ENCODE assay signal across 8 cellular contexts in the genomic region with DNA sequence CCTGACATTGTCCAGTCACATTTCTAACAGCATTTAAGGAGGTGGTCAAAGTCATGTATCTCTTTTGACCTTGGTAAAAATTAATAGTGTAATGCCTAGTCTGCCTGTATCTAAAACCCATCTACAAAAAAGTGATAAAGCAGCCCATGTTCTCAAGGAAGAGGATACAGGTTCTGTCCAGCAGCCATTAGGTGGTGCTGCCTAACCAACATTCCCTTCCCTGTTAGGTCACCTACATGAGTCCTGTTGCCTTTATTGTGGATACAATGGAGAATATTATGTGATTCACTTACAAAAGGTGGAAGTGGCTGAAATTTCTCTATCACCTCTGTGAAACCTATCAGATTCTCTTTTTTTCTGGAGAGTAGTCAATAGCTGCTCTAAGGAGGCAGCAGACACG. TPM values are rescaled to one million over a fixed set of nuclear protein-coding genes. Genes with fewer than 3 reads are reported as not detected.
DNase-seq lines count a peak whose midpoint lies in the region; ATAC-seq and TF ChIP-seq lines count a peak whose summit lies in the region.

No MANE protein-coding gene starts in this region.

- peaks cover 10% of the 10 kb centered on the region for H3K9me3 Mint-ChIP-seq in activated CD4-positive, alpha-beta T cell treated with anti-CD3 and anti-CD28 coated beads, Interleukin-2, amount 10 ng/mL, durations not matched to agents 7 days and 5 days

- H3K36me3 ChIP-seq in breast epithelium (no peaks in the 10 kb centered on the region), lung (ENCODE audit: control insufficient read depth in 2 of 2, insufficient read depth in 2 of 2, low read length in 2 of 2) (no peaks in the 10 kb centered on the region)

- no peak overlapping the region for H3K27ac ChIP-seq in breast epithelium
- no peak overlapping the region for H3K27ac ChIP-seq in lung (ENCODE audit: low read depth in 1 of 2, low read length in 1 of 2)

- CTCF ChIA-PET in activated CD4-positive, alpha-beta T cell treated with anti-CD3 and anti-CD28 coated beads, Interleukin-2, amount 10 ng/mL, durations not matched to agents 7 days and 5 days (lab: Charles Lee): no interaction called here

- H3K4me1 Mint-ChIP-seq in activated CD4-positive, alpha-beta T cell treated with anti-CD3 and anti-CD28 coated beads, Interleukin-2, amount 10 ng/mL, durations not matched to agents 7 days and 5 days: no peaks in the 10 kb centered on the region

- H3K4me3 ChIP-seq in breast epithelium (no peak overlapping the region), lung (no peak overlapping the region), lower leg skin (ENCODE audit: low read depth, poor library complexity, severe bottlenecking) (no peak overlapping the region)

- H3K27ac Mint-ChIP-seq in activated CD4-positive, alpha-beta T cell treated with anti-CD3 and anti-CD28 coated beads, Interleukin-2, amount 10 ng/mL, durations not matched to agents 7 days and 5 days: no peak overlapping the region

- H3K4me1 ChIP-seq in breast epithelium (no peaks in the 10 kb centered on the region), lung (ENCODE audit: control insufficient read depth in 2 of 2, insufficient read depth in 2 of 2, low read length in 2 of 2) (no peaks in the 10 kb centered on the region)

- ATAC-seq in GM18870 (IDR thresholded peaks at IDR 0.05; ENCODE audit: unreplicated experiment) (peak; percentile 50), lung (ENCODE audit: insufficient read depth, low FRiP score) (peak; percentile 34)

- H3K4me3 Mint-ChIP-seq in activated CD4-positive, alpha-beta T cell treated with anti-CD3 and anti-CD28 coated beads, Interleukin-2, amount 10 ng/mL, durations not matched to agents 7 days and 5 days: no peak overlapping the region

- H3K27me3 Mint-ChIP-seq in activated CD4-positive, alpha-beta T cell treated with anti-CD3 and anti-CD28 coated beads, Interleukin-2, amount 10 ng/mL, durations not matched to agents 7 days and 5 days: no peaks in the 10 kb centered on the region

- intact Hi-C loops in breast epithelium (cut with DNase I; ENCODE audit: low total_unique reads) (no loop called here), lower leg skin (cut with DNase I; ENCODE audit: low total_unique reads) (no loop called here)

- TF ChIP-seq POLR2A in breast epithelium (IDR thresholded peaks at IDR 0.05): no peak
- TF ChIP-seq POLR2A in lower leg skin (IDR thresholded peaks at IDR 0.05): no peak

- DNase-seq in 8988T: peak; percentile 15
- DNase-seq in NCI-H1417 treated with DMSO at 0.1 percent for 48 hours (lab: John Stamatoyannopoulos, UW): peak; percentile 42
- DNase-seq in breast epithelium (ENCODE audit: low spot score in 2 of 2): no peak
- DNase-seq in lung (ENCODE audit: low spot score): peak; percentile 50
- no peak for DNase-seq in stimulated activated CD4-positive, alpha-beta T cell treated with anti-CD3 and anti-CD28 coated beads, Interleukin-4, amount 100 ng/mL, for 4 hours
- no peak for DNase-seq in activated CD4-positive, alpha-beta T cell treated with anti-CD3 and anti-CD28 coated beads, Interleukin-2, amount 10 ng/mL, durations not matched to agents 7 days and 5 days
- DNase-seq in lower leg skin (ENCODE audit: low spot score in 2 of 2): no peak

- 41 to 59% methylated on average over 1 of the region's 1 CpG for WGBS in lung, 2 donors
- WGBS in lower leg skin, 2 donors: 57 to 72% methylated on average over 1 of the region's 1 CpG

- H3K27me3 ChIP-seq in breast epithelium: no peaks in the 10 kb centered on the region
- no peaks in the 10 kb centered on the region for H3K27me3 ChIP-seq in lung (ENCODE audit: control insufficient read depth, insufficient read depth)

- POLR2A ChIA-PET in activated CD4-positive, alpha-beta T cell treated with anti-CD3 and anti-CD28 coated beads, Interleukin-2, amount 10 ng/mL, durations not matched to agents 7 days and 5 days (lab: Charles Lee): no interaction called here

- H3K9me3 ChIP-seq in breast epithelium (no peaks in the 10 kb centered on the region), lung (ENCODE audit: control insufficient read depth in 2 of 2, insufficient read depth in 1 of 2, low read length in 1 of 2) (no peaks in the 10 kb centered on the region)

- TF ChIP-seq CTCF in breast epithelium (IDR thresholded peaks at IDR 0.05): peak in 2 of 3 donors; percentile 20 to 33
- TF ChIP-seq CTCF in lung (IDR thresholded peaks at IDR 0.05; ENCODE audit: control extremely low read depth, extremely low read depth): peak; percentile 30
- TF ChIP-seq CTCF in lower leg skin (IDR thresholded peaks at IDR 0.05): no peak

- no peaks in the 10 kb centered on the region for H3K36me3 Mint-ChIP-seq in activated CD4-positive, alpha-beta T cell treated with anti-CD3 and anti-CD28 coated beads, Interleukin-2, amount 10 ng/mL, durations not matched to agents 7 days and 5 days (ENCODE audit: low read depth)

RNA-seq across cellular contexts. Expression of gene AQP4, which starts 52.5 kb away (rescaled TPM):
- total RNA-seq in breast epithelium: 1 to 10 TPM in 1 of 3 donors, under 1 TPM in 2; 0.32 to 1.5 (median 0.33) TPM
- total RNA-seq in lung: 100 to 1,000 TPM; 191 to 490 TPM
- polyA plus RNA-seq in lung: 100 to 1,000 TPM in 1 of 2 donors, 10 to 100 TPM in 1; 49.5 to 140 TPM
- not detected for total RNA-seq in activated CD4-positive, alpha-beta T cell treated with anti-CD3 and anti-CD28 coated beads, Interleukin-2, amount 10 ng/mL, durations not matched to agents 7 days and 5 days
- 1 to 10 TPM in 1 of 4 donors, under 1 TPM in 2, not detected in 1; 0.36 to 3.3 (median 0.59) TPM for total RNA-seq in lower leg skin

Comparison
In these comparisons a context has a peak if more than half of its experiments do, and no peak if none do; other contexts are left out.
1. DNase-seq: peak in 8988T (single experiment), NCI-H1417 treated with DMSO at 0.1 percent for 48 hours (single experiment) and lung (single experiment); none in breast epithelium (0 of 2), stimulated activated CD4-positive, alpha-beta T cell treated with anti-CD3 and anti-CD28 coated beads, Interleukin-4, amount 100 ng/mL, for 4 hours (0 of 2), activated CD4-positive, alpha-beta T cell treated with anti-CD3 and anti-CD28 coated beads, Interleukin-2, amount 10 ng/mL, durations not matched to agents 7 days and 5 days (single experiment) and lower leg skin (0 of 2).
2. CTCF ChIP-seq: peak in breast epithelium (2 of 3) and lung (single experiment); none in lower leg skin (0 of 3).
3. RNA of gene AQP4, which starts 52.5 kb away (total RNA-seq): 191 to 490 TPM in lung; 0.36 to 3.3 TPM in lower leg skin, 0.32 to 1.5 TPM in breast epithelium and not detected in activated CD4-positive, alpha-beta T cell treated with anti-CD3 and anti-CD28 coated beads, Interleukin-2, amount 10 ng/mL, durations not matched to agents 7 days and 5 days; every median in the first group is over 10 times any median in the second.